ENCODE assay signal across 15 cellular contexts in genomic region chrX:48902135-48902534, GRCh38. TPM values are rescaled to one million over a fixed set of nuclear protein-coding genes. Genes with fewer than 3 reads are reported as not detected.
DNase-seq lines count a peak whose midpoint lies in the region; ATAC-seq and TF ChIP-seq lines count a peak whose summit lies in the region.
"Had no signal": no experiment of that assay in that cellular context is flagged by ENCODE, and none has a peak within 500 bp of the region (broad histone marks: within the 10 kb centered on the region; RNA-seq: fewer than 3 reads in every experiment).

No MANE protein-coding gene starts in this region.

- intact Hi-C loops in Panc1 (cut with micrococcal nuclease; ENCODE audit: unreplicated experiment) = no loop called here
- intact Hi-C loops in body of pancreas (cut with DNase I) = no loop called here

- DNase-seq in activated T-cell treated with anti-CD3 and anti-CD28 coated beads, Interleukin-2, amount 50 U/mL, for 72 hours = no peak
- no peak for DNase-seq in activated T-cell treated with anti-CD3 and anti-CD28 coated beads, Interleukin-2, amount 50 U/mL, for 1 hour
- DNase-seq in Panc1 (ENCODE audit: low read depth, low spot score) = no peak
- no peak for DNase-seq in endothelial cell (ENCODE audit: low spot score)
- no peak for DNase-seq in caudate nucleus (lab: John Stamatoyannopoulos, UW)
- no peak for DNase-seq in NCI-H2196 treated with DMSO at 0.1 percent for 48 hours (lab: John Stamatoyannopoulos, UW; ENCODE audit: unreplicated experiment)
- DNase-seq in body of pancreas = no peak
- DNase-seq: C1 segment of cervical spinal cord; COR-L47; DMS53; NCI-H187; NK-92 treated with Interleukin-12 subunit alpha and Interleukin-12 subunit beta, amount 100 ng/mL, for 24 hours; RPMI8226; SIG-M5 had no signal

- no peak for TF ChIP-seq POLR2A in body of pancreas (IDR thresholded peaks at IDR 0.05)

- H3K4me3 ChIP-seq in Panc1 (ENCODE audit: low read depth in 2 of 2, low read length in 2 of 2) = no peak overlapping the region
- no peak overlapping the region for H3K4me3 ChIP-seq in body of pancreas
- H3K4me3 ChIP-seq: HAP-1 had no signal

- H3K27me3 ChIP-seq in Panc1 (ENCODE audit: control insufficient read depth, insufficient read depth, low read length) (no peaks in the 10 kb centered on the region), body of pancreas (no peaks in the 10 kb centered on the region)

- CTCF ChIA-PET in Panc1 (lab: Charles Lee) = no interaction called here

- BruUV-seq in Panc1 (replicated peaks; lab: Mats Ljungman, UMichigan) = TSS peak; percentile 85

- peaks cover 2% of the 10 kb centered on the region; the same call in 1 of the 2 replicates for H3K36me3 ChIP-seq in Panc1 (ENCODE audit: control insufficient read depth, insufficient read depth, low read length)
- peaks cover 0 to 5% of the 10 kb centered on the region in 2 donors for H3K36me3 ChIP-seq in body of pancreas (replicated peaks in 1 of 2; ENCODE audit: insufficient read depth in 1 of 2, low read depth in 2 of 2)

- in situ Hi-C loops in Panc1 (cut with HindIII; ENCODE audit: low pct_unique_long_range_greater_than_20kb, low sequenced_read_pairs) = no loop called here

- H3K4me1 Mint-ChIP-seq in activated T-cell treated with anti-CD3 and anti-CD28 coated beads, Interleukin-2, amount 50 U/mL, for 72 hours (ENCODE audit: low read depth) = peaks cover 4% of the 10 kb centered on the region
- H3K4me1 Mint-ChIP-seq in endothelial cell (ENCODE audit: unreplicated experiment) = peaks cover 2% of the 10 kb centered on the region

- H3K27ac ChIP-seq in Panc1 (ENCODE audit: low read length) (no peak overlapping the region), caudate nucleus (ENCODE audit: low read depth, low read length) (no peak overlapping the region), body of pancreas (no peak overlapping the region)

- no peak for TF ChIP-seq CTCF in Panc1 (IDR thresholded peaks at IDR 0.05)
- TF ChIP-seq CTCF in endothelial cell (IDR thresholded peaks at IDR 0.05; ENCODE audit: unreplicated experiment) = no peak
- TF ChIP-seq CTCF in body of pancreas (IDR thresholded peaks at IDR 0.05) = no peak

- no peak for ATAC-seq in activated T-cell treated with anti-CD3 and anti-CD28 coated beads, Interleukin-2, amount 50 U/mL, for 72 hours (replicated peaks in 1 of 2)
- ATAC-seq in Panc1 = no peak
- no peak for ATAC-seq in body of pancreas

- POLR2A ChIA-PET in Panc1 (lab: Charles Lee) = interaction anchor here (0.8 kb wide), 1 partner anchor 262 kb away, joined by 3 read pairs; no protein-coding TSS in a partner anchor

- H3K27ac Mint-ChIP-seq in activated T-cell treated with anti-CD3 and anti-CD28 coated beads, Interleukin-2, amount 50 U/mL, for 72 hours = peak overlapping the region; percentile 92
- H3K27ac Mint-ChIP-seq in endothelial cell (ENCODE audit: unreplicated experiment) = peak overlapping the region; percentile 50

- no peaks in the 10 kb centered on the region for H3K9me3 ChIP-seq in Panc1 (ENCODE audit: control insufficient read depth, insufficient read depth, low read depth, low read length)
- no peaks in the 10 kb centered on the region for H3K9me3 ChIP-seq in body of pancreas
- H3K9me3 ChIP-seq: HAP-1 had no signal

- no peak overlapping the region for H3K4me3 Mint-ChIP-seq in activated T-cell treated with anti-CD3 and anti-CD28 coated beads, Interleukin-2, amount 50 U/mL, for 72 hours
- H3K4me3 Mint-ChIP-seq in endothelial cell (ENCODE audit: unreplicated experiment) = peak overlapping the region; percentile 72

- 84 to 86% methylated on average over 20 of the region's 20 CpGs for WGBS in body of pancreas, 2 donors

- H3K36me3 Mint-ChIP-seq in activated T-cell treated with anti-CD3 and anti-CD28 coated beads, Interleukin-2, amount 50 U/mL, for 72 hours (ENCODE audit: insufficient read depth in 2 of 2) = peaks cover 3 to 10% of the 10 kb centered on the region in 2 donors
- H3K36me3 Mint-ChIP-seq in endothelial cell (ENCODE audit: low read depth, unreplicated experiment) = peaks cover 19% of the 10 kb centered on the region

- no peaks in the 10 kb centered on the region for H3K9me3 Mint-ChIP-seq in activated T-cell treated with anti-CD3 and anti-CD28 coated beads, Interleukin-2, amount 50 U/mL, for 72 hours
- H3K9me3 Mint-ChIP-seq in endothelial cell (ENCODE audit: unreplicated experiment) = no peaks in the 10 kb centered on the region

- 0 out of 2 replicates have a peak, but pooled peaks cover 6% of the 10 kb centered on the region for H3K4me1 ChIP-seq in Panc1 (ENCODE audit: control insufficient read depth, insufficient read depth, low read length)
- peaks cover 11% of the 10 kb centered on the region for H3K4me1 ChIP-seq in body of pancreas

- H3K27me3 Mint-ChIP-seq in activated T-cell treated with anti-CD3 and anti-CD28 coated beads, Interleukin-2, amount 50 U/mL, for 72 hours (ENCODE audit: low read depth) = peaks cover 5% of the 10 kb centered on the region
- peaks cover 1% of the 10 kb centered on the region for H3K27me3 Mint-ChIP-seq in endothelial cell (ENCODE audit: unreplicated experiment)

RNA-seq across cellular contexts. Expression of gene PQBP1, which starts 4.4 kb away (rescaled TPM):
- total RNA-seq in activated T-cell treated with anti-CD3 and anti-CD28 coated beads, Interleukin-2, amount 50 U/mL, for 72 hours = 100 to 1,000 TPM; 114 to 125 TPM
- total RNA-seq in Panc1 (2021; ENCODE audit: unreplicated experiment) = 136 TPM
- 173 TPM for polyA plus RNA-seq in Panc1 (2012; ENCODE audit: insufficient read length)
- total RNA-seq in endothelial cell (ENCODE audit: unreplicated experiment) = 80.1 TPM
- total RNA-seq in body of pancreas = 10 to 100 TPM; 43.6 to 48.1 TPM

RNA-seq across cellular contexts. Expression of gene TIMM17B, which starts 4.6 kb away (rescaled TPM):
- total RNA-seq in activated T-cell treated with anti-CD3 and anti-CD28 coated beads, Interleukin-2, amount 50 U/mL, for 72 hours = 10 to 100 TPM; 73.6 to 90.1 TPM
- total RNA-seq in Panc1 (2021; ENCODE audit: unreplicated experiment) (92.1 TPM), endothelial cell (ENCODE audit: unreplicated experiment) (70.6 TPM), body of pancreas (10 to 100 TPM; 24.4 to 35.3 TPM)
- polyA plus RNA-seq in Panc1 (2012; ENCODE audit: insufficient read length) = 95.5 TPM

RNA-seq across cellular contexts. Expression of gene SLC35A2, which starts 9.3 kb away (rescaled TPM):
- 10 to 100 TPM; 30.8 to 32.7 TPM for total RNA-seq in activated T-cell treated with anti-CD3 and anti-CD28 coated beads, Interleukin-2, amount 50 U/mL, for 72 hours
- total RNA-seq in Panc1 (2021; ENCODE audit: unreplicated experiment) (72.4 TPM), endothelial cell (ENCODE audit: unreplicated experiment) (27.2 TPM), body of pancreas (10 to 100 TPM; 12.5 to 20.1 TPM)
- polyA plus RNA-seq in Panc1 (2012; ENCODE audit: insufficient read length) = 94.0 TPM

RNA-seq across cellular contexts. Expression of gene PIM2, which starts 16.7 kb away (rescaled TPM):
- 100 to 1,000 TPM; 550 to 563 TPM for total RNA-seq in activated T-cell treated with anti-CD3 and anti-CD28 coated beads, Interleukin-2, amount 50 U/mL, for 72 hours
- total RNA-seq in Panc1 (2021; ENCODE audit: unreplicated experiment) = 52.6 TPM
- polyA plus RNA-seq in Panc1 (2012; ENCODE audit: insufficient read length) = 28.1 TPM
- total RNA-seq in endothelial cell (ENCODE audit: unreplicated experiment) = 7.0 TPM
- 1 to 10 TPM; 2.3 to 7.9 TPM for total RNA-seq in body of pancreas

RNA-seq across cellular contexts. Expression of gene OTUD5, which starts 55.3 kb away (rescaled TPM):
- total RNA-seq in activated T-cell treated with anti-CD3 and anti-CD28 coated beads, Interleukin-2, amount 50 U/mL, for 72 hours = 100 to 1,000 TPM; 123 to 137 TPM
- 59.5 TPM for total RNA-seq in Panc1 (2021; ENCODE audit: unreplicated experiment)
- polyA plus RNA-seq in Panc1 (2012; ENCODE audit: insufficient read length) = 102 TPM
- total RNA-seq in endothelial cell (ENCODE audit: unreplicated experiment) = 48.8 TPM
- 10 to 100 TPM; 23.6 to 40.2 TPM for total RNA-seq in body of pancreas
